In the genomic region with DNA sequence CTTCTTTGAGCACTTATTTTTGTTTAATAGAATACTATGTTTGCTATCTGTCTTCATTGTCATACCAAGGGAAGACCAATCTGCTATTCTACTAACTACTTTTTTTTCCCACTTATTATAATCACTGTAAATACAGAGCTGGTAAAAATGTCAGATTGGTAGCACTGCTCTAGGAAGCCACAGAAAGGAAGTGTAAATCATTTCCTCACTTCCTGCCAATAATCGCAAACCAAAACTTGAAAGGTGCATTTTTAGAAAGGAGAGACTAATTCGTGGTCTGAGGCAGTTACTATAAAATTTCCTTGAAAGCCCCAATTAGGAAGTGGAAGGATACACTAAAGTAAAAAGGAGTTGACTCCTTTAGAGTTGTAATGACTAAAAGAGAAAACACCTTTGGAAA, we compare ENCODE assay signal across 29 cellular contexts. TPM values are rescaled to one million over a fixed set of nuclear protein-coding genes. Genes with fewer than 3 reads are reported as not detected.
"Had no signal": no experiment of that assay in that cellular context is flagged by ENCODE, and none has a peak within 500 bp of the region (broad histone marks: within the 10 kb centered on the region; RNA-seq: fewer than 3 reads in every experiment).

No MANE protein-coding gene starts in this region.

- H3K27ac Mint-ChIP-seq: naive thymus-derived CD8-positive, alpha-beta T cell; nephron progenitor cell; stimulated activated effector memory CD8-positive, alpha-beta T cell treated with anti-CD3 and anti-CD28 coated beads, Interleukin-12 subunit alpha, Interleukin-12 subunit beta, amount 100 ng/mL, for 72 hours had no signal

- H3K4me2 ChIP-seq: hepatocyte, smooth muscle cell had no signal

- H3K4me1 ChIP-seq: esophagus muscularis mucosa, foreskin keratinocyte, gastroesophageal sphincter, heart left ventricle, lower lobe of right lung, prostate gland, right atrium auricular region, stomach, thyroid gland, vagina had no signal

- H3K4me3 ChIP-seq: esophagus muscularis mucosa, gastroesophageal sphincter, heart left ventricle, hepatocyte, lower lobe of right lung, prostate gland, right atrium auricular region, smooth muscle cell, stomach, thyroid gland, vagina had no signal

- H3K79me2 ChIP-seq: hepatocyte had no signal

- H3K27ac ChIP-seq: esophagus muscularis mucosa, foreskin keratinocyte, gastroesophageal sphincter, hepatocyte, lower lobe of right lung, prostate gland, right atrium auricular region, stomach, thyroid gland, vagina had no signal

- ATAC-seq: foreskin keratinocyte; gastroesophageal sphincter; heart left ventricle; left colon; left ventricle myocardium superior; lower lobe of right lung; naive thymus-derived CD8-positive, alpha-beta T cell; sciatic nerve; stimulated activated effector memory CD8-positive, alpha-beta T cell treated with anti-CD3 and anti-CD28 coated beads, Interleukin-12 subunit alpha, Interleukin-12 subunit beta, amount 100 ng/mL, for 72 hours had no signal

- DNase-seq: dermis blood vessel endothelial cell; effector memory CD4-positive, alpha-beta T cell; foreskin keratinocyte; heart left ventricle; left colon; left ventricle myocardium superior; lower lobe of right lung; naive thymus-derived CD8-positive, alpha-beta T cell; nephron progenitor cell; nucleus accumbens; stimulated activated CD4-positive, alpha-beta T cell treated with anti-CD3 and anti-CD28 coated beads, Interleukin-2, amount 100 ng/mL, for 24 hours; stimulated activated CD4-positive, alpha-beta T cell treated with anti-CD3 and anti-CD28 coated beads, Interleukin-4, amount 100 ng/mL, for 24 hours; stimulated activated naive CD4-positive, alpha-beta T cell treated with Interleukin-2 at 50 U/mL for 16 hours; stomach; thyroid gland; trophoblast cell had no signal

- H3K36me3 ChIP-seq: esophagus muscularis mucosa, gastroesophageal sphincter, heart left ventricle, lower lobe of right lung, prostate gland, right atrium auricular region, stomach, thyroid gland, vagina had no signal

- H2AFZ ChIP-seq: hepatocyte had no signal

- H3K9me3 ChIP-seq: esophagus muscularis mucosa, gastroesophageal sphincter, heart left ventricle, lower lobe of right lung, prostate gland, right atrium auricular region, stomach, thyroid gland, vagina had no signal

- H3K36me3 Mint-ChIP-seq: stimulated activated effector memory CD8-positive, alpha-beta T cell treated with anti-CD3 and anti-CD28 coated beads, Interleukin-12 subunit alpha, Interleukin-12 subunit beta, amount 100 ng/mL, for 72 hours had no signal

- H3K27me3 ChIP-seq: esophagus muscularis mucosa, foreskin keratinocyte, gastroesophageal sphincter, heart left ventricle, hepatocyte, right atrium auricular region, stomach, thyroid gland, vagina had no signal

- H3K4me1 Mint-ChIP-seq: nephron progenitor cell; stimulated activated effector memory CD8-positive, alpha-beta T cell treated with anti-CD3 and anti-CD28 coated beads, Interleukin-12 subunit alpha, Interleukin-12 subunit beta, amount 100 ng/mL, for 72 hours had no signal

- H3K9me3 Mint-ChIP-seq: nephron progenitor cell had no signal

- H3K4me3 Mint-ChIP-seq: naive thymus-derived CD8-positive, alpha-beta T cell; nephron progenitor cell; stimulated activated effector memory CD8-positive, alpha-beta T cell treated with anti-CD3 and anti-CD28 coated beads, Interleukin-12 subunit alpha, Interleukin-12 subunit beta, amount 100 ng/mL, for 72 hours had no signal

RNA-seq across cellular contexts. Expression of gene THSD7B, which starts 13.9 kb away (rescaled TPM):
- total RNA-seq: myocyte; naive thymus-derived CD8-positive, alpha-beta T cell; osteocyte; smooth muscle cell had no signal
- polyA plus RNA-seq: endothelial cell of umbilical vein; fibroblast of lung; naive thymus-derived CD8-positive, alpha-beta T cell; smooth muscle cell had no signal
